18 cellular contexts compared by ENCODE assay signal in the genomic region with DNA sequence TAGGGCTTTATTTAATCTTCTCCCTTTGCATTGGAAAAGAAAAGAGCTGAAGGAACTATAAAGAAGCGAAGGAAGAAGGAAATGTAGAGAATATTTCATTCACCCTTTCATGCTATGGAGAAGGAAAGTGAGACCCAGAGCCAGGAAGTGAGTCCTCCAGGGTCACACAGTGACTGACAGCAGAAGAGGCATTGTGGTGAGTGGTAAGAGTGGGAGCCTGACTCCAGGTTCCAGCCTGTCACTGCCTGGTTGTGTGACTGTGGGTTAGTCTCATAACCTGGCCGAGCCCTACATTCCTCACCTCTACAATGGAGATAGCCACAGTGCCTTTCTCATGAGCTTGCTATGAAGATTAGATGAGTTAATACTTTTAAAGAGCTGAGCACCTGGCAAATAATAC.
DNase-seq lines count a peak whose midpoint lies in the region; ATAC-seq, FAIRE-seq and TF ChIP-seq lines count a peak whose summit lies in the region.
"Had no signal": no experiment of that assay in that cellular context is flagged by ENCODE, and none has a peak within 500 bp of the region (broad histone marks: within the 10 kb centered on the region; RNA-seq: fewer than 3 reads in every experiment).

No MANE protein-coding gene starts in this region.

- peaks cover 0 to 9% (median 0%) of the 10 kb centered on the region in 11 experiments; a peak in 1 of 22 replicates for H4K20me1 ChIP-seq in BLaER1 treated with 17β-estradiol and CSF1 and Interleukin-3, amounts not matched to agents 10 nM and 100 nM
- no peaks in the 10 kb centered on the region for H4K20me1 ChIP-seq in GM12878 (ENCODE audit: control insufficient read depth, insufficient read depth)

- H3K4me3 ChIP-seq in BLaER1 treated with 17β-estradiol and CSF1 and Interleukin-3, amounts not matched to agents 10 nM and 100 nM = no peak overlapping the region
- H3K4me3 ChIP-seq in GM12878 (no peak overlapping the region), neuronal stem cell (ENCODE audit: low read length in 2 of 2) (no peak overlapping the region), esophagus squamous epithelium (no peak overlapping the region)
- H3K4me3 ChIP-seq: A549 had no signal

- H2BK120ac ChIP-seq in neuronal stem cell (ENCODE audit: low read depth, low read length) = no peak overlapping the region

- ATAC-seq in HG03442 (IDR thresholded peaks at IDR 0.05; ENCODE audit: unreplicated experiment) (peak; percentile 47), GM12878 (peak; percentile 41; the same call in 2 of the 3 replicates)
- ATAC-seq: A549 had no signal

- H2AFZ ChIP-seq in GM12878 (ENCODE audit: control insufficient read depth, low read depth, low read length) (no peak overlapping the region), neuronal stem cell (ENCODE audit: low read length) (peak overlapping the region; percentile 1)

- H3K79me1 ChIP-seq in neuronal stem cell (ENCODE audit: low read depth, low read length) = no peaks in the 10 kb centered on the region

- no peak overlapping the region for H3K23ac ChIP-seq in neuronal stem cell (ENCODE audit: low read depth, low read length, poor library complexity)

- H3K18ac ChIP-seq in neuronal stem cell (ENCODE audit: low read length) = no peak overlapping the region

- no TSS peak for BruUV-seq in GM12878 (replicated peaks; lab: Mats Ljungman, UMichigan)

- in situ Hi-C loops in GM12878 (cut with MboI) = no loop called here

- H3K9me3 ChIP-seq in BLaER1 treated with 17β-estradiol and CSF1 and Interleukin-3, amounts not matched to agents 10 nM and 100 nM (replicated peaks in 1 of 11) = peaks cover 13 to 33% (median 19%) of the 10 kb centered on the region in 11 experiments
- H3K9me3 ChIP-seq in GM12878 (replicated peaks; ENCODE audit: control insufficient read depth, insufficient read depth, low read length) = no peaks in the 10 kb centered on the region; the same call in 2 of the 3 replicates
- peaks cover 2 to 8% of the 10 kb centered on the region in 2 donors for H3K9me3 ChIP-seq in neuronal stem cell (replicated peaks in 1 of 2; ENCODE audit: control insufficient read depth in 2 of 2, insufficient read depth in 1 of 2, low read depth in 1 of 2, low read length in 2 of 2)
- no peaks in the 10 kb centered on the region for H3K9me3 ChIP-seq in esophagus squamous epithelium
- H3K9me3 ChIP-seq: A549 had no signal

- no peak overlapping the region for H2AK5ac ChIP-seq in neuronal stem cell (ENCODE audit: low read depth, low read length)

- CTCF ChIA-PET in GM12878 (lab: Yijun Ruan, JAX) = no interaction called here

- no peak overlapping the region for H3K9ac ChIP-seq in BLaER1 treated with 17β-estradiol and CSF1 and Interleukin-3, amounts not matched to agents 10 nM and 100 nM
- no peak overlapping the region for H3K9ac ChIP-seq in GM12878 (ENCODE audit: control insufficient read depth, insufficient read depth, low read length)
- no peak overlapping the region for H3K9ac ChIP-seq in neuronal stem cell (ENCODE audit: low read depth, low read length, poor library complexity)

- H2BK12ac ChIP-seq in neuronal stem cell (ENCODE audit: low read length) = no peak overlapping the region

- no peak for DNase-seq in GM12878 (ENCODE audit: low read depth, low spot score)
- DNase-seq in neuronal stem cell (ENCODE audit: low spot score) = no peak
- DNase-seq in esophagus squamous epithelium (lab: John Stamatoyannopoulos, UW) = no peak
- no peak for DNase-seq in GOT3 (lab: John Stamatoyannopoulos, UW)
- DNase-seq in activated CD4-positive, alpha-beta T cell treated with anti-CD3 and anti-CD28 coated beads for 1 hour = no peak
- DNase-seq: Calu3; CD4-positive, CD25-positive, alpha-beta regulatory T cell; HFFc6; KG1; NCI-H1417; NCI-H1930; NCI-H2171; NCI-H82; SHP77 treated with DMSO at 0.1 percent for 48 hours had no signal

- H3K4ac ChIP-seq in neuronal stem cell (ENCODE audit: low read length) = no peak overlapping the region

- POLR2A ChIA-PET in GM12878 (lab: Charles Lee) = no interaction called here

- H4K91ac ChIP-seq in neuronal stem cell (ENCODE audit: low read depth, low read length, poor library complexity) = no peak overlapping the region

- H2BK15ac ChIP-seq in neuronal stem cell (ENCODE audit: low read length) = no peak overlapping the region

- no peak overlapping the region for H2BK5ac ChIP-seq in neuronal stem cell (ENCODE audit: low read length)

- SMC1A ChIA-PET in GM12878 (lab: Charles Lee; ENCODE audit: uncharacterized antibody, unreplicated experiment) = interaction anchor here (0.6 kb wide), 1 partner anchor 256 kb away, joined by 3 read pairs; no protein-coding TSS in a partner anchor

- no peak for TF ChIP-seq RAD21 in GM12878 (IDR thresholded peaks at IDR 0.05; ENCODE audit: insufficient read depth, low read depth, low read length)

- no peak overlapping the region for H4K8ac ChIP-seq in neuronal stem cell (ENCODE audit: low read depth, low read length)

- 14% methylated on average over 2 of the region's 2 CpGs for WGBS in GM12878 (ENCODE audit: insufficient coverage, insufficient replicate concordance, low lambda C conversion rate, missing lambda C conversion rate)
- WGBS in neuronal stem cell (ENCODE audit: extremely low coverage in 2 of 2, insufficient read length in 2 of 2, insufficient replicate concordance in 1 of 2), 2 donors = no CpG with 5 or more reads among the region's 2 CpGs
- 77 to 94% methylated on average over 2 of the region's 2 CpGs for WGBS in esophagus squamous epithelium, 2 donors

- no peak for TF ChIP-seq CTCF in GM12878 (IDR thresholded peaks at IDR 0.05 in 2 of 3, conservative IDR thresholded peaks at IDR 0.05 in 1 of 3; ENCODE audit: control insufficient read depth in 2 of 3, extremely low read depth in 1 of 3, insufficient read depth in 1 of 3, low read depth in 3 of 3, low read length in 3 of 3)
- no peak for TF ChIP-seq CTCF in esophagus squamous epithelium (IDR thresholded peaks at IDR 0.05)

- peaks cover 11 to 25% (median 17%) of the 10 kb centered on the region in 10 experiments for H3K4me1 ChIP-seq in BLaER1 treated with 17β-estradiol and CSF1 and Interleukin-3, amounts not matched to agents 10 nM and 100 nM
- H3K4me1 ChIP-seq in GM12878 (ENCODE audit: control insufficient read depth, insufficient read depth, low read length) (peaks cover 5% of the 10 kb centered on the region; the same call in 1 of the 2 replicates), neuronal stem cell (ENCODE audit: control insufficient read depth in 2 of 2, insufficient read depth in 1 of 2, low read depth in 1 of 2, low read length in 2 of 2) (peaks cover 0 to 12% of the 10 kb centered on the region in 2 donors), esophagus squamous epithelium (no peaks in the 10 kb centered on the region)
- H3K4me1 ChIP-seq: A549 had no signal

- no peak for TF ChIP-seq EP300 in GM12878 (IDR thresholded peaks at IDR 0.05; ENCODE audit: borderline replicate concordance in 1 of 2, control insufficient read depth in 1 of 2, low read depth in 2 of 2, low read length in 2 of 2)

- no peaks in the 10 kb centered on the region for H3K79me2 ChIP-seq in GM12878 (ENCODE audit: control insufficient read depth, insufficient read depth, low read length)

- no peak overlapping the region for H3K27ac ChIP-seq in BLaER1 treated with 17β-estradiol and CSF1 and Interleukin-3, amounts not matched to agents 10 nM and 100 nM
- no peak overlapping the region for H3K27ac ChIP-seq in GM12878 (ENCODE audit: control insufficient read depth, insufficient read depth)
- no peak overlapping the region for H3K27ac ChIP-seq in neuronal stem cell (replicated peaks; ENCODE audit: low read length)
- H3K27ac ChIP-seq in esophagus squamous epithelium = no peak overlapping the region
- H3K27ac ChIP-seq: A549 had no signal

- intact Hi-C loops in GM12878 (cut with micrococcal nuclease; ENCODE audit: unreplicated experiment) = no loop called here
- intact Hi-C loops in esophagus squamous epithelium (cut with DNase I) = no loop called here

- RAD21 ChIA-PET in GM12878 (lab: Charles Lee; ENCODE audit: unreplicated experiment) = no interaction called here

- no peak overlapping the region for H3K14ac ChIP-seq in neuronal stem cell (ENCODE audit: low read length)

- no peaks in the 10 kb centered on the region for H3K36me3 ChIP-seq in BLaER1 treated with 17β-estradiol and CSF1 and Interleukin-3, amounts not matched to agents 10 nM and 100 nM
- no peaks in the 10 kb centered on the region for H3K36me3 ChIP-seq in GM12878 (ENCODE audit: control insufficient read depth in 2 of 2, insufficient read depth in 2 of 2, low read length in 1 of 2)
- H3K36me3 ChIP-seq in neuronal stem cell (replicated peaks in 1 of 2; ENCODE audit: control insufficient read depth in 2 of 2, insufficient read depth in 2 of 2, low read length in 2 of 2) = no peaks in the 10 kb centered on the region
- H3K36me3 ChIP-seq in esophagus squamous epithelium = no peaks in the 10 kb centered on the region

- peak overlapping the region; percentile 8 to 55 (median 37); a peak in 15 of 22 replicates for H3K4me2 ChIP-seq in BLaER1 treated with 17β-estradiol and CSF1 and Interleukin-3, amounts not matched to agents 10 nM and 100 nM
- no peak overlapping the region for H3K4me2 ChIP-seq in GM12878 (ENCODE audit: control insufficient read depth, insufficient read depth)
- no peak overlapping the region for H3K4me2 ChIP-seq in neuronal stem cell (ENCODE audit: insufficient read depth, low read length, poor library complexity, severe bottlenecking)
- H3K4me2 ChIP-seq: A549 had no signal

- TF ChIP-seq POLR2A in GM12878 (IDR thresholded peaks at IDR 0.05; ENCODE audit: low read depth, low read length) (no peak), esophagus squamous epithelium (IDR thresholded peaks at IDR 0.05) (no peak)

- peaks cover 0 to 93% (median 6%) of the 10 kb centered on the region in 11 experiments; a peak in 10 of 22 replicates for H3K27me3 ChIP-seq in BLaER1 treated with 17β-estradiol and CSF1 and Interleukin-3, amounts not matched to agents 10 nM and 100 nM
- H3K27me3 ChIP-seq in GM12878 (replicated peaks in 1 of 2; ENCODE audit: control insufficient read depth in 2 of 2, insufficient read depth in 2 of 2, low read length in 1 of 2) = no peaks in the 10 kb centered on the region; a peak in 1 of 4 replicates
- H3K27me3 ChIP-seq in neuronal stem cell (ENCODE audit: control insufficient read depth in 3 of 3, insufficient read depth in 3 of 3, low read depth in 1 of 3, low read length in 3 of 3) = no peaks in the 10 kb centered on the region
- H3K27me3 ChIP-seq in esophagus squamous epithelium = peaks cover 0 to 9% (median 0%) of the 10 kb centered on the region in 4 donors

- no peak for FAIRE-seq in GM12878 (lab: Jason Lieb, UNC)
- FAIRE-seq: A549, RCC 7860 had no signal

TF ChIP-seq in GM12878, 131 proteins besides CTCF, POLR2A, EP300 and RAD21:
- TF ChIP-seq IRF4 (IDR thresholded peaks at IDR 0.05; ENCODE audit: low read depth, low read length) = no peak
- TF ChIP-seq RUNX3 (IDR thresholded peaks at IDR 0.05; ENCODE audit: low read length) = peak; percentile 22; the same call in 1 of the 2 replicates

Comparison
In these comparisons a context has a peak if more than half of its experiments do, and no peak if none do; other contexts are left out.
1. H3K4me2 ChIP-seq: peak in BLaER1 treated with 17β-estradiol and CSF1 and Interleukin-3, amounts not matched to agents 10 nM and 100 nM (11 of 11); none in GM12878 (single experiment) and neuronal stem cell (single experiment).